11 cellular contexts compared by ENCODE assay signal in the genomic region with DNA sequence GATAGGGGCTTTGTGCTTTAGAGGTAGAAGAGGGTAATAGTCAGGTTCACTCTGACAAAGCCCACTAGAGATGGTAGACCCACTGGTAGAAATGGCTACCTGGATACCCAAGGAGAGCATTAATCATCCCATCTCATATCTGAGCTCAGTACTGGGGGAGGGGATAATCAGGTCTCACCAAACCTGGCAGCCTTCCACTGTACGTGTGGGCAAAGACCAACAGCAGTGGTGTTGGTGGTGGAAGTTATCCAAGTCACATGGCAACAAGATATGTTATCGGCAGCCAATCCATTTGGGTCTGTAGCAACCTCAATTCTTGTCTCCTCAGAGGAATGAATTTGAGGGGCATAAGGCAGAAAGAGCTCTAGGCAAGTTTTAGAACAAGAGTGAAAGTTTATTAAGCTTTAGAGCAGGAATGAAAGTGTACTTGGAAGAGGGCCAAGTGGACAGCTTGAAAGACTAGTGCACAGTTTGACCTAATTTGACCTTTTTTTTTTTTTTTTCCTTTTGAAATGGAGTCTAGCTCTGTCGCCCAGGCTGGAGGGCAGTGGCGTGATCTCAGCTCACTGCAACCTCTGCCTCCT.
DNase-seq lines count a peak whose midpoint lies in the region; ATAC-seq and TF ChIP-seq lines count a peak whose summit lies in the region.
"Had no signal": no experiment of that assay in that cellular context is flagged by ENCODE, and none has a peak within 500 bp of the region (broad histone marks: within the 10 kb centered on the region; RNA-seq: fewer than 3 reads in every experiment).

No MANE protein-coding gene starts in this region.

- H3K9me3 ChIP-seq in thyroid gland: no peaks in the 10 kb centered on the region

- no peak overlapping the region for H3K4me3 ChIP-seq in thyroid gland (replicated peaks in 1 of 3)

- H3K27ac ChIP-seq in VCaP: peak overlapping the region; percentile 13; the same call in 1 of the 2 replicates
- no peak overlapping the region for H3K27ac ChIP-seq in thyroid gland

- ATAC-seq in GM18868 (IDR thresholded peaks at IDR 0.05; ENCODE audit: unreplicated experiment) (no peak), HG03571 (IDR thresholded peaks at IDR 0.05; ENCODE audit: unreplicated experiment) (no peak)
- ATAC-seq: activated CD4-positive, CD25-positive, alpha-beta regulatory T cell treated with anti-CD3 and anti-CD28 coated beads, Interleukin-2, amount 50 U/mL, for 24 hours had no signal

- POLR2A ChIA-PET in GM10248 (lab: Yijun Ruan, JAX): no interaction called here

- no peak for TF ChIP-seq POLR2A in thyroid gland (IDR thresholded peaks at IDR 0.05)

- CTCF ChIA-PET in GM10248 (lab: Yijun Ruan, JAX): interaction anchor here (1.0 to 1.5 kb wide), 2 partner anchors 34 to 172 kb away, joined by 3 read pairs; no protein-coding TSS in a partner anchor

- WGBS in thyroid gland, 2 donors: 30 to 36% methylated on average over 3 to 4 of the region's 4 CpGs

- TF ChIP-seq CTCF in VCaP (conservative IDR thresholded peaks at IDR 0.05) (no peak), thyroid gland (IDR thresholded peaks at IDR 0.05) (no peak), GM10248 (IDR thresholded peaks at IDR 0.05; ENCODE audit: control extremely low read depth, extremely low read depth, low read depth, missing control alignments) (no peak)

- no peaks in the 10 kb centered on the region for H3K36me3 ChIP-seq in thyroid gland

- peaks cover 3 to 12% of the 10 kb centered on the region in 2 donors for H3K4me1 ChIP-seq in thyroid gland

- H3K27me3 ChIP-seq in thyroid gland: no peaks in the 10 kb centered on the region

- peak; percentile 29 to 30 for DNase-seq in activated T-cell treated with anti-CD3 and anti-CD28 coated beads, Interleukin-2, amount 50 U/mL, for 48 hours
- no peak for DNase-seq in activated T-cell treated with anti-CD3 and anti-CD28 coated beads, Interleukin-2, amount 50 U/mL, for 1 hour
- DNase-seq in iris pigment epithelial cell (ENCODE audit: low read depth) (peak; percentile 25), thyroid gland (peak; percentile 50 to 64), GM10248 (ENCODE audit: extremely low spot score) (no peak)
- DNase-seq: caudate nucleus, H9 had no signal

- intact Hi-C loops in thyroid gland (cut with DNase I): no loop called here

Comparison
In these comparisons a context has a peak if more than half of its experiments do, and no peak if none do; other contexts are left out.
1. DNase-seq: peak in activated T-cell treated with anti-CD3 and anti-CD28 coated beads, Interleukin-2, amount 50 U/mL, for 48 hours (2 of 2), iris pigment epithelial cell (single experiment) and thyroid gland (2 of 2); none in activated T-cell treated with anti-CD3 and anti-CD28 coated beads, Interleukin-2, amount 50 U/mL, for 1 hour (single experiment) and GM10248 (single experiment).